Comparison of ENCODE assay signal across 22 cellular contexts in genomic region chr4:8319061-8319460, GRCh38. TPM values are rescaled to one million over a fixed set of nuclear protein-coding genes. Genes with fewer than 3 reads are reported as not detected.
DNase-seq lines count a peak whose midpoint lies in the region; ATAC-seq lines count a peak whose summit lies in the region.
"Had no signal": no experiment of that assay in that cellular context is flagged by ENCODE, and none has a peak within 500 bp of the region (broad histone marks: within the 10 kb centered on the region; RNA-seq: fewer than 3 reads in every experiment).

No MANE protein-coding gene starts in this region.

- no peaks in the 10 kb centered on the region for H3K4me1 Mint-ChIP-seq in activated CD8-positive, alpha-beta memory T cell treated with anti-CD3 and anti-CD28 coated beads, Interleukin-2, amount 10 ng/mL, durations not matched to agents 7 days and 5 days
- H3K4me1 Mint-ChIP-seq: activated naive CD8-positive, alpha-beta T cell treated with anti-CD3 and anti-CD28 coated beads, Interleukin-2, amount 10 ng/mL, durations not matched to agents 7 days and 5 days; central memory CD8-positive, alpha-beta T cell; stimulated activated effector memory CD8-positive, alpha-beta T cell treated with anti-CD3 and anti-CD28 coated beads, Interleukin-12 subunit alpha, Interleukin-12 subunit beta, amount 100 ng/mL, for 72 hours had no signal

- CTCF ChIA-PET in activated CD8-positive, alpha-beta memory T cell treated with anti-CD3 and anti-CD28 coated beads, Interleukin-2, amount 10 ng/mL, durations not matched to agents 7 days and 5 days (lab: Charles Lee): no interaction called here

- no peak overlapping the region for H3K27ac Mint-ChIP-seq in activated CD8-positive, alpha-beta memory T cell treated with anti-CD3 and anti-CD28 coated beads, Interleukin-2, amount 10 ng/mL, durations not matched to agents 7 days and 5 days
- H3K27ac Mint-ChIP-seq: activated naive CD8-positive, alpha-beta T cell treated with anti-CD3 and anti-CD28 coated beads, Interleukin-2, amount 10 ng/mL, durations not matched to agents 7 days and 5 days; activated T-helper 2 cell treated with anti-CD3 and anti-CD28 coated beads, Interferon-gamma antibody, Interleukin-2, Interleukin-4, amounts not matched to agents 10 μg/mL and 5 μg/mL and 100 μg/mL, durations not matched to agents 14 hours and 24 hours and 36 hours; stimulated activated effector memory CD8-positive, alpha-beta T cell treated with anti-CD3 and anti-CD28 coated beads, Interleukin-12 subunit alpha, Interleukin-12 subunit beta, amount 100 ng/mL, for 72 hours; T-helper 1 cell treated with Interleukin-12 subunit alpha and Interleukin-12 subunit beta and Interleukin-4 antibody, amounts not matched to agents 30 μg/mL and 1 μg/mL, for 36 hours had no signal

- H3K4me3 ChIP-seq in BLaER1 treated with 17β-estradiol and CSF1 and Interleukin-3, amounts not matched to agents 10 nM and 100 nM: no peak overlapping the region
- no peak overlapping the region for H3K4me3 ChIP-seq in MG63
- H3K4me3 ChIP-seq: Peyer's patch, testis had no signal

- no peaks in the 10 kb centered on the region; a peak in 1 of 22 replicates for H3K27me3 ChIP-seq in BLaER1 treated with 17β-estradiol and CSF1 and Interleukin-3, amounts not matched to agents 10 nM and 100 nM
- H3K27me3 ChIP-seq in MG63: no peaks in the 10 kb centered on the region
- H3K27me3 ChIP-seq: Peyer's patch, testis had no signal

- H3K9ac ChIP-seq in BLaER1 treated with 17β-estradiol and CSF1 and Interleukin-3, amounts not matched to agents 10 nM and 100 nM: peak overlapping the region in 1 of 11 experiments; percentile 35; a peak in 2 of 22 replicates

- intact Hi-C loops in sciatic nerve (cut with DNase I): no loop called here

- H3K9me3 Mint-ChIP-seq in activated CD8-positive, alpha-beta memory T cell treated with anti-CD3 and anti-CD28 coated beads, Interleukin-2, amount 10 ng/mL, durations not matched to agents 7 days and 5 days (ENCODE audit: low read depth): no peaks in the 10 kb centered on the region
- H3K9me3 Mint-ChIP-seq: activated naive CD8-positive, alpha-beta T cell treated with anti-CD3 and anti-CD28 coated beads, Interleukin-2, amount 10 ng/mL, durations not matched to agents 7 days and 5 days; activated T-helper 2 cell treated with anti-CD3 and anti-CD28 coated beads, Interferon-gamma antibody, Interleukin-2, Interleukin-4, amounts not matched to agents 10 μg/mL and 5 μg/mL and 100 μg/mL, durations not matched to agents 14 hours and 24 hours and 36 hours; central memory CD8-positive, alpha-beta T cell; stimulated activated effector memory CD8-positive, alpha-beta T cell treated with anti-CD3 and anti-CD28 coated beads, Interleukin-12 subunit alpha, Interleukin-12 subunit beta, amount 100 ng/mL, for 72 hours; T-helper 1 cell treated with Interleukin-12 subunit alpha and Interleukin-12 subunit beta and Interleukin-4 antibody, amounts not matched to agents 30 μg/mL and 1 μg/mL, for 36 hours had no signal

- 0 out of 22 replicates have a peak overlapping the region, but pooled peaks of 2 of the 11 experiments have one; percentile 6 to 21 for H3K27ac ChIP-seq in BLaER1 treated with 17β-estradiol and CSF1 and Interleukin-3, amounts not matched to agents 10 nM and 100 nM
- H3K27ac ChIP-seq: testis had no signal

- no peaks in the 10 kb centered on the region for H3K36me3 ChIP-seq in BLaER1 treated with 17β-estradiol and CSF1 and Interleukin-3, amounts not matched to agents 10 nM and 100 nM
- H3K36me3 ChIP-seq in MG63: no peaks in the 10 kb centered on the region
- H3K36me3 ChIP-seq: Peyer's patch had no signal

- H3K36me3 Mint-ChIP-seq in activated CD8-positive, alpha-beta memory T cell treated with anti-CD3 and anti-CD28 coated beads, Interleukin-2, amount 10 ng/mL, durations not matched to agents 7 days and 5 days: no peaks in the 10 kb centered on the region
- H3K36me3 Mint-ChIP-seq: activated naive CD8-positive, alpha-beta T cell treated with anti-CD3 and anti-CD28 coated beads, Interleukin-2, amount 10 ng/mL, durations not matched to agents 7 days and 5 days; stimulated activated effector memory CD8-positive, alpha-beta T cell treated with anti-CD3 and anti-CD28 coated beads, Interleukin-12 subunit alpha, Interleukin-12 subunit beta, amount 100 ng/mL, for 72 hours had no signal

- no peak for ATAC-seq in activated CD8-positive, alpha-beta memory T cell treated with anti-CD3 and anti-CD28 coated beads, Interleukin-2, amount 10 ng/mL, durations not matched to agents 7 days and 5 days
- ATAC-seq in sciatic nerve (no peak), HG02588 (IDR thresholded peaks at IDR 0.05; ENCODE audit: unreplicated experiment) (no peak), HG03520 (IDR thresholded peaks at IDR 0.05; ENCODE audit: unreplicated experiment) (no peak)
- ATAC-seq: stimulated activated effector memory CD8-positive, alpha-beta T cell treated with anti-CD3 and anti-CD28 coated beads, Interleukin-12 subunit alpha, Interleukin-12 subunit beta, amount 100 ng/mL, for 72 hours had no signal

- H3K4me1 ChIP-seq in BLaER1 treated with 17β-estradiol and CSF1 and Interleukin-3, amounts not matched to agents 10 nM and 100 nM: peaks cover 33 to 61% (median 57%) of the 10 kb centered on the region in 10 experiments

- peak; percentile 28 for DNase-seq in activated CD8-positive, alpha-beta memory T cell treated with anti-CD3 and anti-CD28 coated beads, Interleukin-2, amount 10 ng/mL, durations not matched to agents 7 days and 5 days
- DNase-seq in islet precursor cell (peak; percentile 57), sciatic nerve (ENCODE audit: low spot score) (peak; percentile 38), MG63 (no peak)
- DNase-seq in NK-92 treated with Interleukin-12 subunit alpha and Interleukin-12 subunit beta, amount 100 ng/mL, for 24 hours (lab: John Stamatoyannopoulos, UW): no peak
- DNase-seq: activated CD4-positive, alpha-beta T cell treated with anti-CD3 and anti-CD28 coated beads for 48 hours; activated naive CD8-positive, alpha-beta T cell treated with anti-CD3 and anti-CD28 coated beads, Interleukin-2, amount 10 ng/mL, durations not matched to agents 7 days and 5 days; EL; KG1; NCI-H1436; NCI-H524; small intestine had no signal

- peak overlapping the region; percentile 15 to 95 (median 89); a peak in 21 of 22 replicates for H3K4me2 ChIP-seq in BLaER1 treated with 17β-estradiol and CSF1 and Interleukin-3, amounts not matched to agents 10 nM and 100 nM

- H3K4me3 Mint-ChIP-seq in activated CD8-positive, alpha-beta memory T cell treated with anti-CD3 and anti-CD28 coated beads, Interleukin-2, amount 10 ng/mL, durations not matched to agents 7 days and 5 days: no peak overlapping the region
- H3K4me3 Mint-ChIP-seq: activated naive CD8-positive, alpha-beta T cell treated with anti-CD3 and anti-CD28 coated beads, Interleukin-2, amount 10 ng/mL, durations not matched to agents 7 days and 5 days; central memory CD8-positive, alpha-beta T cell; stimulated activated effector memory CD8-positive, alpha-beta T cell treated with anti-CD3 and anti-CD28 coated beads, Interleukin-12 subunit alpha, Interleukin-12 subunit beta, amount 100 ng/mL, for 72 hours; T-helper 1 cell treated with Interleukin-12 subunit alpha and Interleukin-12 subunit beta and Interleukin-4 antibody, amounts not matched to agents 30 μg/mL and 1 μg/mL, for 36 hours had no signal

- H3K27me3 Mint-ChIP-seq in activated CD8-positive, alpha-beta memory T cell treated with anti-CD3 and anti-CD28 coated beads, Interleukin-2, amount 10 ng/mL, durations not matched to agents 7 days and 5 days: peaks cover 4% of the 10 kb centered on the region

- H3K9me3 ChIP-seq in BLaER1 treated with 17β-estradiol and CSF1 and Interleukin-3, amounts not matched to agents 10 nM and 100 nM (replicated peaks in 1 of 11): peaks cover 0 to 8% (median 0%) of the 10 kb centered on the region in 11 experiments; a peak in 3 of 22 replicates
- H3K9me3 ChIP-seq in MG63: no peaks in the 10 kb centered on the region
- H3K9me3 ChIP-seq: Peyer's patch, testis had no signal

- peaks cover 0 to 10% (median 0%) of the 10 kb centered on the region in 11 experiments; a peak in 1 of 22 replicates for H4K20me1 ChIP-seq in BLaER1 treated with 17β-estradiol and CSF1 and Interleukin-3, amounts not matched to agents 10 nM and 100 nM

RNA-seq across cellular contexts. Expression of gene HTRA3, which starts 49.5 kb away (rescaled TPM):
- not detected for total RNA-seq in activated CD8-positive, alpha-beta memory T cell treated with anti-CD3 and anti-CD28 coated beads, Interleukin-2, amount 10 ng/mL, durations not matched to agents 7 days and 5 days
- 23.7 TPM for total RNA-seq in sciatic nerve
- 0.15 and 1.3 TPM in 2 replicates for total RNA-seq in MG63 (2014; rRNA removed; shearing (Covaris generic); ENCODE audit: low replicate concordance)
- total RNA-seq: activated naive CD8-positive, alpha-beta T cell treated with anti-CD3 and anti-CD28 coated beads, Interleukin-2, amount 10 ng/mL, durations not matched to agents 7 days and 5 days; SK-MEL-5 had no signal

Comparison
In these comparisons a context has a peak if more than half of its experiments do, and no peak if none do; other contexts are left out.
1. DNase-seq: peak in activated CD8-positive, alpha-beta memory T cell treated with anti-CD3 and anti-CD28 coated beads, Interleukin-2, amount 10 ng/mL, durations not matched to agents 7 days and 5 days (single experiment), islet precursor cell (single experiment) and sciatic nerve (single experiment); none in NK-92 treated with Interleukin-12 subunit alpha and Interleukin-12 subunit beta, amount 100 ng/mL, for 24 hours (single experiment) and MG63 (single experiment).
2. RNA of gene HTRA3, which starts 49.5 kb away (total RNA-seq): 23.7 TPM in sciatic nerve (single experiment); 0.15 to 1.3 TPM in MG63 and not detected in activated CD8-positive, alpha-beta memory T cell treated with anti-CD3 and anti-CD28 coated beads, Interleukin-2, amount 10 ng/mL, durations not matched to agents 7 days and 5 days; every median in the first group is over 10 times any median in the second.